In genomic region chr20:57944988-57945387, GRCh38 we compare ENCODE assay signal across 29 cellular contexts.
"Had no signal": no experiment of that assay in that cellular context is flagged by ENCODE, and none has a peak within 500 bp of the region (broad histone marks: within the 10 kb centered on the region; RNA-seq: fewer than 3 reads in every experiment).

No MANE protein-coding gene starts in this region.

- FAIRE-seq: urothelium cell line had no signal

- H3K79me2 ChIP-seq: parathyroid adenoma had no signal

- H2AFZ ChIP-seq: neural progenitor cell, parathyroid adenoma had no signal

- H3K27me3 ChIP-seq: neural progenitor cell, ovary, suprapubic skin, testis, tibial artery, transverse colon, upper lobe of left lung, vagina had no signal

- H3K4me3 ChIP-seq: neural progenitor cell, ovary, psoas muscle, skin epidermis, smooth muscle cell, spleen, suprapubic skin, testis, tibial artery, transverse colon, upper lobe of left lung, vagina had no signal

- H3K9me3 ChIP-seq: ovary, psoas muscle, suprapubic skin, testis, tibial artery, transverse colon, upper lobe of left lung, vagina had no signal

- H3K27ac ChIP-seq: neural progenitor cell, ovary, parathyroid adenoma, psoas muscle, skin epidermis, spleen, suprapubic skin, testis, tibial artery, transverse colon, upper lobe of left lung, vagina had no signal

- ATAC-seq: naive thymus-derived CD4-positive, alpha-beta T cell; natural killer cell; psoas muscle; right cardiac atrium; sciatic nerve; stimulated activated memory B cell treated with anti-CD40 and anti-IgM and Interleukin-4, amounts not matched to agents 10 μg/mL and 1 μg/mL and 100 μg/mL, for 72 hours; stimulated activated naive CD8-positive, alpha-beta T cell treated with anti-CD3 and anti-CD28 coated beads, Interleukin-15, amount 100 ng/mL, for 72 hours; stimulated activated naive CD8-positive, alpha-beta T cell treated with anti-CD3 and anti-CD28 coated beads, Interleukin-15, Interleukin-2, amounts not matched to agents 100 U/mL and 50 U/mL, for 24 hours had no signal

- H3K4me2 ChIP-seq: neural progenitor cell, smooth muscle cell had no signal

- H3K4me1 ChIP-seq: neural progenitor cell, parathyroid adenoma, psoas muscle, spleen, suprapubic skin, testis, upper lobe of left lung had no signal

- H3K36me3 ChIP-seq: neural progenitor cell, ovary, spleen, suprapubic skin, tibial artery, transverse colon, upper lobe of left lung, vagina had no signal

- DNase-seq: naive thymus-derived CD4-positive, alpha-beta T cell; natural killer cell; occipital lobe; ovary; psoas muscle; right cardiac atrium; spleen; stimulated activated CD4-positive, alpha-beta T cell treated with anti-CD3 and anti-CD28 coated beads, Interleukin-12 subunit alpha, Interleukin-12 subunit beta, amount 100 ng/mL, for 4 hours; stimulated activated CD4-positive, alpha-beta T cell treated with anti-CD3 and anti-CD28 coated beads, Interleukin-1b, Interleukin-23, amount 100 ng/mL, for 48 hours; stimulated activated CD4-positive, alpha-beta T cell treated with anti-CD3 and anti-CD28 coated beads, Interleukin-4, amount 100 ng/mL, for 1 hour; stimulated activated CD4-positive, alpha-beta T cell treated with anti-CD3 and anti-CD28 coated beads, Interleukin-4, amount 100 ng/mL, for 4 hours; stimulated activated CD8-positive, alpha-beta memory T cell treated with anti-CD3 and anti-CD28 coated beads, Interleukin-4, amount 100 ng/mL, for 48 hours; stimulated activated naive CD4-positive, alpha-beta T cell; stimulated activated naive CD8-positive, alpha-beta T cell treated with anti-CD3 and anti-CD28 coated beads, Interleukin-15, amount 100 ng/mL, for 72 hours; stimulated activated naive CD8-positive, alpha-beta T cell treated with anti-CD3 and anti-CD28 coated beads, Interleukin-15, Interleukin-2, amounts not matched to agents 100 U/mL and 50 U/mL, for 24 hours; substantia nigra; testis; tibial artery; transverse colon; upper lobe of left lung had no signal

- H3K9ac ChIP-seq: neural progenitor cell, parathyroid adenoma had no signal
